ENCODE assay signal across 1 cellular context in the genomic region with DNA sequence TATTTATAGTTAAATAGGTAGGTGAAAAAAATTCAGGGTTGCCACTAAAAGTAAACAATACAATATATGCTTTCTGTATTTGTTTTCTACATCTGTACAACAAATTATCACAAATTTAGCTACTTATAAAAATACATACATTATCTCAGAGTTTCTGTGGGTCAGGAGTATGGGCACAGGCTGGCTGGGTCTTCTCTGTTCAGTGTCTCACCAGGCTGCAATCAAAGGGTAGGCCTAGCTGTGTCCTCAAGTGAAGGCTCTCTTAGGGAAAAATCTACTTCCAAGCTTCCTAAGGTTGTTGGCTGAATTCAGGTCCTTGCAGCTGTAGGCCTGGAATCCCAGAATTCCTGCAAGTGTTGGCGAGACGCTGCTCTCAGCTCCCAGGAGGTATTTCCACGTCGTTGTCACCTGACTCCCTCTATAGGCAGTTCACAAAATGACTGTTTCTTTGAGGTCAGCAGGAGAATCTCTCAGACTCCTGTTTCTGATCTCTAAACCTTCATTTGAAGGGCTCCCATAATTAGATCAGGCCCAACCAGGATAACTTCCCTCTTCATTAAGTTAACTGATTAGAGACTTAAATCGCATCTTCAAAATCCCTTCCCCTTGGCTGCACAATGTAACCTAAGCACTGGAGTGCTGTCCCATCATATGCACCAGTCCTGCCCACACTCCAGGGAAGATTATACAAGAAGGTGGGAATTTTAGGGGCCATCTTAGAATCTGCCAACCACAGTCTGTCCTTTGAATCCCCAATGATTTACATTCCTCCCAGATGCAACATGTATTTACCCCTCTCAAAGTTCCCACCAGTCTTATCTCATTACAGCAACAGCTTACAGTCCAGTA.
TF ChIP-seq lines count a peak whose summit lies in the region.

No MANE protein-coding gene starts in this region.

TF ChIP-seq in K562, 482 proteins besides CTCF, POLR2A, EP300 and RAD21 (continued from another document):
- no peak for TF ChIP-seq CBFB (CRISPR knock-in tag; IDR thresholded peaks at IDR 0.05)
